ENCODE assay signal across 1 cellular context in the genomic region with DNA sequence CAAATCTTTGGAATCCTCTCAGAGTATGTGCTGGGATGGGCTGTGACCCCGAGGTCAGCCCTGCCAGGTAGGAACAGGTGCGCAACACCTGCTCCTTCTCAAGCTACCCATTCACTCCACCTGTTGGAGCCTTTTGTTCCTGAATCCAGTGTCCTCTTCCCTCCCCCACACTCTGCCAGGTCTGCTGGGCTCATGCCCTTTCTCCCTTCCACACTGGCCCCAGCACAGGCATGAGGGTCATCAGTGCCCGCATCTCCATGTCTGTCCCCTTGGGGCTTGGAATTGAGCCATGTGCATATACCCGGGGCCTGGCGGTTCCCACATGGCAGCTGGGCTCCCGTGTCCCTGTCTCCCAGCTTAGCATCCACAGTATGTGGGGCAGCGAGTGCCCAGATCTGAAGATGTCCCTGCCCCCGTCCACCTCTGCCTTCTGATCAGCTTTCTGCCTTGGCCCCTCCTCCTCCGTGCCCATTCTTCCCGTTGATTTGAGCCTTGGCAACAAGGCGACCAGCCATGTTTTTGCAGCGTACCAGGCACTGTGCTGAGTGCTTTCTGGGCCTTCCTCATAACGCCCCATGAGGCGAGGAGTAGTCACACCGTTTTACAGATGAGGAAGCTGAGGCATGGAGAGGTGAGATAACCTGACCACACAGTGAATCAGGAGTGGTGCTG.
A peak's percentile ranks its signal among the peaks of the same experiment; 100 is the strongest.
TF ChIP-seq lines count a peak whose summit lies in the region.

No MANE protein-coding gene starts in this region.

TF ChIP-seq in SK-N-SH, 30 proteins besides CTCF, POLR2A, EP300 and RAD21 (continued from another document):
- TF ChIP-seq CHD2 (IDR thresholded peaks at IDR 0.05; ENCODE audit: low read length, partially characterized antibody) (peak; percentile 69), ELF1 (IDR thresholded peaks at IDR 0.05) (no peak), MEF2A (IDR thresholded peaks at IDR 0.05; ENCODE audit: borderline replicate concordance, low read depth) (no peak), RXRA (IDR thresholded peaks at IDR 0.05; ENCODE audit: borderline replicate concordance, low read depth) (no peak), FOXJ3 (CRISPR knock-in tag; IDR thresholded peaks at IDR 0.05) (peak; percentile 63; the same call in 1 of the 2 replicates), FOXM1 (IDR thresholded peaks at IDR 0.05; ENCODE audit: low read depth) (no peak), TEAD4 (IDR thresholded peaks at IDR 0.05; ENCODE audit: borderline replicate concordance, insufficient read depth) (no peak), YY1 (IDR thresholded peaks at IDR 0.05; ENCODE audit: low read depth) (no peak), TCF12 (IDR thresholded peaks at IDR 0.05) (0 out of 2 replicates have a peak, but pooled peaks have one; percentile 13), TAF1 (IDR thresholded peaks at IDR 0.05; ENCODE audit: borderline replicate concordance, low read depth, low read length) (no peak), FOSL2 (IDR thresholded peaks at IDR 0.05; ENCODE audit: borderline replicate concordance, low read depth) (no peak), SIN3A (IDR thresholded peaks at IDR 0.05; ENCODE audit: borderline replicate concordance, low read depth, low read length) (no peak), GATA2 (CRISPR knock-in tag; IDR thresholded peaks at IDR 0.05) (peak; percentile 94), MXI1 (IDR thresholded peaks at IDR 0.05; ENCODE audit: low read depth, low read length) (peak; percentile 76; the same call in 1 of the 2 replicates), GABPA (IDR thresholded peaks at IDR 0.05; ENCODE audit: low read depth) (no peak), POLR2AphosphoS5 (IDR thresholded peaks at IDR 0.05; ENCODE audit: low read depth, low read length) (no peak)
- TF ChIP-seq, protein P1, sequence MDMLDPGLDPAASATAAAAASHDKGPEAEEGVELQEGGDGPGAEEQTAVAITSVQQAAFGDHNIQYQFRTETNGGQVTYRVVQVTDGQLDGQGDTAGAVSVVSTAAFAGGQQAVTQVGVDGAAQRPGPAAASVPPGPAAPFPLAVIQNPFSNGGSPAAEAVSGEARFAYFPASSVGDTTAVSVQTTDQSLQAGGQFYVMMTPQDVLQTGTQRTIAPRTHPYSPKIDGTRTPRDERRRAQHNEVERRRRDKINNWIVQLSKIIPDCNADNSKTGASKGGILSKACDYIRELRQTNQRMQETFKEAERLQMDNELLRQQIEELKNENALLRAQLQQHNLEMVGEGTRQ (IDR thresholded peaks at IDR 0.05; ENCODE audit: borderline replicate concordance, low read depth, low read length) = no peak
- TF ChIP-seq, protein P2, sequence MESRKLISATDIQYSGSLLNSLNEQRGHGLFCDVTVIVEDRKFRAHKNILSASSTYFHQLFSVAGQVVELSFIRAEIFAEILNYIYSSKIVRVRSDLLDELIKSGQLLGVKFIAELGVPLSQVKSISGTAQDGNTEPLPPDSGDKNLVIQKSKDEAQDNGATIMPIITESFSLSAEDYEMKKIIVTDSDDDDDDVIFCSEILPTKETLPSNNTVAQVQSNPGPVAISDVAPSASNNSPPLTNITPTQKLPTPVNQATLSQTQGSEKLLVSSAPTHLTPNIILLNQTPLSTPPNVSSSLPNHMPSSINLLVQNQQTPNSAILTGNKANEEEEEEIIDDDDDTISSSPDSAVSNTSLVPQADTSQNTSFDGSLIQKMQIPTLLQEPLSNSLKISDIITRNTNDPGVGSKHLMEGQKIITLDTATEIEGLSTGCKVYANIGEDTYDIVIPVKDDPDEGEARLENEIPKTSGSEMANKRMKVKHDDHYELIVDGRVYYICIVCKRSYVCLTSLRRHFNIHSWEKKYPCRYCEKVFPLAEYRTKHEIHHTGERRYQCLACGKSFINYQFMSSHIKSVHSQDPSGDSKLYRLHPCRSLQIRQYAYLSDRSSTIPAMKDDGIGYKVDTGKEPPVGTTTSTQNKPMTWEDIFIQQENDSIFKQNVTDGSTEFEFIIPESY (IDR thresholded peaks at IDR 0.05; ENCODE audit: borderline replicate concordance, low read depth) = no peak
- TF ChIP-seq, protein P3, sequence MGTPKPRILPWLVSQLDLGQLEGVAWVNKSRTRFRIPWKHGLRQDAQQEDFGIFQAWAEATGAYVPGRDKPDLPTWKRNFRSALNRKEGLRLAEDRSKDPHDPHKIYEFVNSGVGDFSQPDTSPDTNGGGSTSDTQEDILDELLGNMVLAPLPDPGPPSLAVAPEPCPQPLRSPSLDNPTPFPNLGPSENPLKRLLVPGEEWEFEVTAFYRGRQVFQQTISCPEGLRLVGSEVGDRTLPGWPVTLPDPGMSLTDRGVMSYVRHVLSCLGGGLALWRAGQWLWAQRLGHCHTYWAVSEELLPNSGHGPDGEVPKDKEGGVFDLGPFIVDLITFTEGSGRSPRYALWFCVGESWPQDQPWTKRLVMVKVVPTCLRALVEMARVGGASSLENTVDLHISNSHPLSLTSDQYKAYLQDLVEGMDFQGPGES (IDR thresholded peaks at IDR 0.05; ENCODE audit: low read depth, low read length) = no peak
TF ChIP-seq in SK-N-SH: peak in this region for 7.
